ENCODE assay signal across 13 cellular contexts in the genomic region with DNA sequence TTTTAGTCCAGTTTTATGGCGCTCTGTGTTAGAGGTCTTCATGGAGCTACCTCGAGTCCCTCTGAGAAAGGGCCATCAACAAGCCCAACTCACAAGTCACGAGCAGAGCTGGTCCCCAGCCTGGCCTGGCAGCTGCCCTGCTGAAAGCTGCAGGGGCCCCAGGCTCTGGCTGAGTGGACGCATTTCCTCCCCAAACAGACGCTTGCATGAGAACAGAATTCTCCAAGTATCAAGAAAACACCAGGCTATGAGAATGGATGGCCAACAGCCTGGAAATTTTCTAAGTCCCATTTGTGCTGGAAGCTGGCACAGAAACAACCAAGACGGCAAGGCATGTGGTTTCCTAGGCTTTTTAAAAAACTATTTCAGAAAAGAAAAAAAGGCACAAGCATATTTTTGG.
DNase-seq lines count a peak whose midpoint lies in the region; ATAC-seq and TF ChIP-seq lines count a peak whose summit lies in the region.
"Had no signal": no experiment of that assay in that cellular context is flagged by ENCODE, and none has a peak within 500 bp of the region (broad histone marks: within the 10 kb centered on the region; RNA-seq: fewer than 3 reads in every experiment).

No MANE protein-coding gene starts in this region.

- peak overlapping the region; percentile 62 for H3K18ac ChIP-seq in neuronal stem cell (ENCODE audit: low read length)

- H2BK120ac ChIP-seq in neuronal stem cell (ENCODE audit: low read depth, low read length) = no peak overlapping the region

- WGBS in neuronal stem cell (ENCODE audit: extremely low coverage in 2 of 2, insufficient read length in 2 of 2, insufficient replicate concordance in 1 of 2), 2 donors = no CpG with 5 or more reads among the region's 6 CpGs

- no peak overlapping the region for H3K9ac ChIP-seq in neuronal stem cell (ENCODE audit: low read depth, low read length, poor library complexity)

- H4K91ac ChIP-seq in neuronal stem cell (ENCODE audit: low read depth, low read length, poor library complexity) = no peak overlapping the region

- no peak for DNase-seq in activated naive CD4-positive, alpha-beta T cell treated with anti-CD3 and anti-CD28 coated beads for 36 hours
- DNase-seq in fibroblast of peridontal ligament (ENCODE audit: extremely low read depth) (peak; percentile 27), neuronal stem cell (ENCODE audit: low spot score) (no peak), upper lobe of right lung (no peak), HFFc6 (no peak), KG1 (lab: John Stamatoyannopoulos, UW) (no peak)
- DNase-seq: effector CD4-positive, alpha-beta T cell; NCI-H2171 treated with DMSO at 0.1 percent for 48 hours; stimulated activated CD4-positive, alpha-beta T cell treated with anti-CD3 and anti-CD28 coated beads, Interleukin-2, amount 100 ng/mL, for 24 hours had no signal

- H3K4me1 ChIP-seq in neuronal stem cell (ENCODE audit: control insufficient read depth in 2 of 2, insufficient read depth in 1 of 2, low read depth in 1 of 2, low read length in 2 of 2) = peaks cover 0 to 25% of the 10 kb centered on the region in 2 donors
- H3K4me1 ChIP-seq in upper lobe of right lung = peaks cover 64% of the 10 kb centered on the region

- no peak overlapping the region for H2BK5ac ChIP-seq in neuronal stem cell (ENCODE audit: low read length)

- peaks cover 15% of the 10 kb centered on the region for H3K79me1 ChIP-seq in neuronal stem cell (ENCODE audit: low read depth, low read length)

- no peak overlapping the region for H4K8ac ChIP-seq in neuronal stem cell (ENCODE audit: low read depth, low read length)

- H3K4me3 ChIP-seq in neuronal stem cell (ENCODE audit: low read length in 2 of 2) (no peak overlapping the region), upper lobe of right lung (no peak overlapping the region)
- H3K4me3 ChIP-seq: K562 had no signal

- H3K14ac ChIP-seq in neuronal stem cell (ENCODE audit: low read length) = no peak overlapping the region

- no peak for TF ChIP-seq CTCF in upper lobe of right lung (IDR thresholded peaks at IDR 0.05)
- TF ChIP-seq CTCF in HFFc6 (IDR thresholded peaks at IDR 0.05) = no peak

- H3K9me3 ChIP-seq in neuronal stem cell (replicated peaks in 1 of 2; ENCODE audit: control insufficient read depth in 2 of 2, insufficient read depth in 1 of 2, low read depth in 1 of 2, low read length in 2 of 2) (no peaks in the 10 kb centered on the region), upper lobe of right lung (peaks cover 3% of the 10 kb centered on the region)

- no peak overlapping the region for H2AK5ac ChIP-seq in neuronal stem cell (ENCODE audit: low read depth, low read length)

- no peak overlapping the region for H3K4ac ChIP-seq in neuronal stem cell (ENCODE audit: low read length)

- H3K23ac ChIP-seq in neuronal stem cell (ENCODE audit: low read depth, low read length, poor library complexity) = no peak overlapping the region

- no peak overlapping the region for H3K4me3 Mint-ChIP-seq in activated naive CD4-positive, alpha-beta T cell treated with anti-CD3 and anti-CD28 coated beads, Interleukin-2, amount 50 U/mL, for 24 hours
- H3K4me3 Mint-ChIP-seq in activated naive CD4-positive, alpha-beta T cell treated with anti-CD3 and anti-CD28 coated beads for 36 hours = no peak overlapping the region
- no peak overlapping the region for H3K4me3 Mint-ChIP-seq in HFFc6

- CTCF ChIA-PET in activated naive CD4-positive, alpha-beta T cell treated with anti-CD3 and anti-CD28 coated beads for 36 hours (lab: Charles Lee) = interaction anchor here (0.8 kb wide), 1 partner anchor 112 kb away, joined by 4 read pairs; no protein-coding TSS in a partner anchor

- H3K27me3 ChIP-seq in neuronal stem cell (ENCODE audit: control insufficient read depth in 3 of 3, insufficient read depth in 3 of 3, low read depth in 1 of 3, low read length in 3 of 3) (no peaks in the 10 kb centered on the region), upper lobe of right lung (no peaks in the 10 kb centered on the region)

- H2BK12ac ChIP-seq in neuronal stem cell (ENCODE audit: low read length) = no peak overlapping the region

- no peak overlapping the region for H2AFZ ChIP-seq in neuronal stem cell (ENCODE audit: low read length)

- no peak overlapping the region for H3K4me2 ChIP-seq in neuronal stem cell (ENCODE audit: insufficient read depth, low read length, poor library complexity, severe bottlenecking)

- ATAC-seq in upper lobe of right lung (no peak), HG03159 (IDR thresholded peaks at IDR 0.05; ENCODE audit: unreplicated experiment) (no peak)
- ATAC-seq: Panc1 had no signal

- H3K27ac ChIP-seq in neuronal stem cell (replicated peaks; ENCODE audit: low read length) = no peak overlapping the region
- H3K27ac ChIP-seq in upper lobe of right lung = peak overlapping the region; percentile 63

- H3K4me1 Mint-ChIP-seq in activated naive CD4-positive, alpha-beta T cell treated with anti-CD3 and anti-CD28 coated beads, Interleukin-2, amount 50 U/mL, for 24 hours = peaks cover 60% of the 10 kb centered on the region
- H3K4me1 Mint-ChIP-seq in activated naive CD4-positive, alpha-beta T cell treated with anti-CD3 and anti-CD28 coated beads for 36 hours (ENCODE audit: low read depth) = peaks cover 30% of the 10 kb centered on the region
- no peaks in the 10 kb centered on the region for H3K4me1 Mint-ChIP-seq in HFFc6 (ENCODE audit: low read depth)

- H3K36me3 ChIP-seq in neuronal stem cell (replicated peaks in 1 of 2; ENCODE audit: control insufficient read depth in 2 of 2, insufficient read depth in 2 of 2, low read length in 2 of 2) (peaks cover 0 to 4% of the 10 kb centered on the region in 2 donors), upper lobe of right lung (no peaks in the 10 kb centered on the region)

- H3K27me3 Mint-ChIP-seq in activated naive CD4-positive, alpha-beta T cell treated with anti-CD3 and anti-CD28 coated beads, Interleukin-2, amount 50 U/mL, for 24 hours = no peaks in the 10 kb centered on the region
- H3K27me3 Mint-ChIP-seq in activated naive CD4-positive, alpha-beta T cell treated with anti-CD3 and anti-CD28 coated beads for 36 hours (ENCODE audit: low read depth) = no peaks in the 10 kb centered on the region
- no peaks in the 10 kb centered on the region for H3K27me3 Mint-ChIP-seq in HFFc6 (ENCODE audit: insufficient read depth)

- intact Hi-C loops in activated naive CD4-positive, alpha-beta T cell treated with anti-CD3 and anti-CD28 coated beads for 36 hours (cut with micrococcal nuclease) = loop anchor here (5.0 kb wide), 1 partner anchor 87 kb away; no protein-coding TSS in a partner anchor
- intact Hi-C loops in upper lobe of right lung (cut with DNase I) = no loop called here

- H3K36me3 Mint-ChIP-seq in activated naive CD4-positive, alpha-beta T cell treated with anti-CD3 and anti-CD28 coated beads, Interleukin-2, amount 50 U/mL, for 24 hours = peaks cover 3% of the 10 kb centered on the region
- H3K36me3 Mint-ChIP-seq in activated naive CD4-positive, alpha-beta T cell treated with anti-CD3 and anti-CD28 coated beads for 36 hours (ENCODE audit: low read depth) = peaks cover 5% of the 10 kb centered on the region
- no peaks in the 10 kb centered on the region for H3K36me3 Mint-ChIP-seq in HFFc6 (ENCODE audit: low read depth)

- no peaks in the 10 kb centered on the region for H3K9me3 Mint-ChIP-seq in activated naive CD4-positive, alpha-beta T cell treated with anti-CD3 and anti-CD28 coated beads, Interleukin-2, amount 50 U/mL, for 24 hours
- peaks cover 7% of the 10 kb centered on the region for H3K9me3 Mint-ChIP-seq in activated naive CD4-positive, alpha-beta T cell treated with anti-CD3 and anti-CD28 coated beads for 36 hours
- no peaks in the 10 kb centered on the region for H3K9me3 Mint-ChIP-seq in HFFc6

- peak overlapping the region; percentile 79 for H3K27ac Mint-ChIP-seq in activated naive CD4-positive, alpha-beta T cell treated with anti-CD3 and anti-CD28 coated beads, Interleukin-2, amount 50 U/mL, for 24 hours
- no peak overlapping the region for H3K27ac Mint-ChIP-seq in activated naive CD4-positive, alpha-beta T cell treated with anti-CD3 and anti-CD28 coated beads for 36 hours
- H3K27ac Mint-ChIP-seq in HFFc6 = no peak overlapping the region

- H2BK15ac ChIP-seq in neuronal stem cell (ENCODE audit: low read length) = no peak overlapping the region
